ENCODE assay signal across 1 cellular context in genomic region chr11:119014209-119014924, GRCh38.
TF ChIP-seq lines count a peak whose summit lies in the region.

No MANE protein-coding gene starts in this region.

TF ChIP-seq in GM12878, 131 proteins besides CTCF, POLR2A, EP300 and RAD21:
- TF ChIP-seq BMI1 (IDR thresholded peaks at IDR 0.05; ENCODE audit: borderline replicate concordance) (no peak), ZNF24 (IDR thresholded peaks at IDR 0.05) (no peak), POLR2AphosphoS2 (IDR thresholded peaks at IDR 0.05; ENCODE audit: low read depth, low read length) (peak; percentile 80), PAX5 (IDR thresholded peaks at IDR 0.05; ENCODE audit: borderline replicate concordance, low read depth, low read length) (no peak), POLR2AphosphoS5 (IDR thresholded peaks at IDR 0.05; ENCODE audit: low read length) (peak; percentile 62), SMAD5 (IDR thresholded peaks at IDR 0.05; ENCODE audit: low read depth) (0 out of 2 replicates have a peak, but pooled peaks have one; percentile 16)
